In genomic region chr1:151888972-151889570, GRCh38 we compare ENCODE assay signal across 9 cellular contexts. TPM values are rescaled to one million over a fixed set of nuclear protein-coding genes. Genes with fewer than 3 reads are reported as not detected.
A peak's percentile ranks its signal among the peaks of the same experiment; 100 is the strongest.
DNase-seq lines count a peak whose midpoint lies in the region; ATAC-seq and TF ChIP-seq lines count a peak whose summit lies in the region.
"Had no signal": no experiment of that assay in that cellular context is flagged by ENCODE, and none has a peak within 500 bp of the region (broad histone marks: within the 10 kb centered on the region; RNA-seq: fewer than 3 reads in every experiment).

No MANE protein-coding gene starts in this region.

- H3K27ac ChIP-seq in left ventricle myocardium inferior (replicated peaks) = no peak overlapping the region
- no peak overlapping the region for H3K27ac ChIP-seq in right atrium auricular region
- no peak overlapping the region for H3K27ac ChIP-seq in upper lobe of left lung
- H3K27ac ChIP-seq: skin epidermis had no signal

- no peak for TF ChIP-seq POLR2A in upper lobe of left lung (IDR thresholded peaks at IDR 0.05)

- 89 to 90% methylated on average over 2 of the region's 2 CpGs for WGBS in upper lobe of left lung, 2 donors

- H3K9me3 ChIP-seq in left ventricle myocardium inferior (replicated peaks) = no peaks in the 10 kb centered on the region
- H3K9me3 ChIP-seq in right atrium auricular region = no peaks in the 10 kb centered on the region
- no peaks in the 10 kb centered on the region for H3K9me3 ChIP-seq in upper lobe of left lung

- intact Hi-C loops in left ventricle myocardium inferior (cut with micrococcal nuclease) = no loop called here

- H3K36me3 ChIP-seq in left ventricle myocardium inferior = peaks cover 49% of the 10 kb centered on the region
- peaks cover 32% of the 10 kb centered on the region for H3K36me3 ChIP-seq in right atrium auricular region
- peaks cover 0 to 41% (median 10%) of the 10 kb centered on the region in 4 donors for H3K36me3 ChIP-seq in upper lobe of left lung

- peak; percentile 41 for TF ChIP-seq CTCF in left ventricle myocardium inferior (IDR thresholded peaks at IDR 0.05; ENCODE audit: borderline replicate concordance)
- peak in 1 of 2 donors; percentile 37 for TF ChIP-seq CTCF in right atrium auricular region (IDR thresholded peaks at IDR 0.05)
- TF ChIP-seq CTCF in epithelial cell of proximal tubule (conservative IDR thresholded peaks at IDR 0.05; ENCODE audit: low read depth, low read length) = peak; percentile 41
- TF ChIP-seq CTCF in upper lobe of left lung (IDR thresholded peaks at IDR 0.05) = peak in 4 of 6 experiments; percentile 19 to 33 (median 30)

- ATAC-seq in upper lobe of left lung (ENCODE audit: low FRiP score in 2 of 2) = no peak
- no peak for ATAC-seq in GM21717 (IDR thresholded peaks at IDR 0.05; ENCODE audit: unreplicated experiment)
- no peak for ATAC-seq in GM21515 (IDR thresholded peaks at IDR 0.05; ENCODE audit: unreplicated experiment)
- ATAC-seq in HG03095 (IDR thresholded peaks at IDR 0.05; ENCODE audit: unreplicated experiment) = no peak

- no peaks in the 10 kb centered on the region for H3K27me3 ChIP-seq in left ventricle myocardium inferior (ENCODE audit: low read depth)
- no peaks in the 10 kb centered on the region for H3K27me3 ChIP-seq in right atrium auricular region
- no peaks in the 10 kb centered on the region for H3K27me3 ChIP-seq in upper lobe of left lung

- DNase-seq in left ventricle myocardium inferior (no peak), right atrium auricular region (ENCODE audit: low spot score) (no peak), OCI-M1 (lab: John Stamatoyannopoulos, UW) (peak; percentile 21), epithelial cell of proximal tubule (ENCODE audit: low read depth) (no peak), upper lobe of left lung (no peak)

- H3K4me1 ChIP-seq in left ventricle myocardium inferior (no peaks in the 10 kb centered on the region), right atrium auricular region (no peaks in the 10 kb centered on the region), upper lobe of left lung (no peaks in the 10 kb centered on the region)

- TF ChIP-seq EP300 in upper lobe of left lung (IDR thresholded peaks at IDR 0.05) = no peak

- no peak overlapping the region for H3K4me3 ChIP-seq in left ventricle myocardium inferior
- no peak overlapping the region for H3K4me3 ChIP-seq in right atrium auricular region
- no peak overlapping the region for H3K4me3 ChIP-seq in epithelial cell of proximal tubule (ENCODE audit: low read depth, low read length)
- no peak overlapping the region for H3K4me3 ChIP-seq in upper lobe of left lung
- H3K4me3 ChIP-seq: skin epidermis had no signal

RNA-seq across cellular contexts. Expression of gene THEM4, which starts 20.2 kb away (rescaled TPM):
- total RNA-seq in left ventricle myocardium inferior (15.8 TPM), right atrium auricular region (10 to 100 TPM; 18.5 to 23.1 TPM), epithelial cell of proximal tubule (7.0 and 13.2 TPM in 2 replicates), upper lobe of left lung (10 to 100 TPM; 11.9 to 39.8 (median 15.5) TPM)

RNA-seq across cellular contexts. Expression of gene THEM5, which starts 35.6 kb away (rescaled TPM):
- total RNA-seq in left ventricle myocardium inferior (not detected), right atrium auricular region (not detected), epithelial cell of proximal tubule (not detected in 2 replicates), upper lobe of left lung (not detected)

RNA-seq across cellular contexts. Expression of gene C2CD4D, which starts 49.5 kb away (rescaled TPM):
- total RNA-seq in left ventricle myocardium inferior = not detected
- not detected for total RNA-seq in right atrium auricular region
- total RNA-seq in epithelial cell of proximal tubule = 0.94 and 1.0 TPM in 2 replicates
- total RNA-seq in upper lobe of left lung = 1 to 10 TPM in 2 of 6 donors, under 1 TPM in 2, not detected in 2; 0.29 to 3.6 (median 0.78) TPM

RNA-seq across cellular contexts. Expression of gene RORC, which starts 57.5 kb away (rescaled TPM):
- total RNA-seq in left ventricle myocardium inferior = 10.3 TPM
- 10 to 100 TPM in 1 of 2 donors, 1 to 10 TPM in 1; 9.1 to 10.3 TPM for total RNA-seq in right atrium auricular region
- not detected in 2 replicates for total RNA-seq in epithelial cell of proximal tubule
- total RNA-seq in upper lobe of left lung = 10 to 100 TPM; 10.3 to 46.2 (median 24.1) TPM
